ENCODE assay signal across 9 cellular contexts in the genomic region with DNA sequence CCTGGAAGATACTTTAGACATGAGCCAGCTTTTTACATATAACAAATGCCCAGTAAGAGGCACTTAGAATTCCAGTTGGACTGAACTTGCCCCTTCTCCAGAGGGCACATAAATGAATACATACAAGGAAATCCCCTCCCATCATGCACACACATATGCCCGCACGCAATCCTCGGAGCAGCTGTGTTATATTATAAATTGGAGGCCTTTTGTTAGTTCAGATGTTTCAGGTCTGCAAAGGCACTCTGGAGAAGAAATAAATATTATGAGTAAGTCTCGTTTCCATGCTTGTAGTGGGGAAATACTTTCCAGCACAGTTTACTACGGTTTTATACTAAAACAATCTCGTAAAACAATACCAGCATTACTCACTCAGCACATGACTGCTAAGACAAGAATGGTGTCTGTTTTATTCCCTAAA. TPM values are rescaled to one million over a fixed set of nuclear protein-coding genes. Genes with fewer than 3 reads are reported as not detected.
DNase-seq lines count a peak whose midpoint lies in the region; ATAC-seq and TF ChIP-seq lines count a peak whose summit lies in the region.
"Had no signal": no experiment of that assay in that cellular context is flagged by ENCODE, and none has a peak within 500 bp of the region (broad histone marks: within the 10 kb centered on the region; RNA-seq: fewer than 3 reads in every experiment).

No MANE protein-coding gene starts in this region.

- H2AK9ac ChIP-seq in IMR-90 (replicated peaks; ENCODE audit: low read depth, low read length, poor library complexity) = no peak overlapping the region

- peak overlapping the region; percentile 100 for H2BK120ac ChIP-seq in IMR-90 (ENCODE audit: low read depth, low read length)
- H2BK120ac ChIP-seq in mesenchymal stem cell (ENCODE audit: low read depth, low read length) = no peak overlapping the region

- no peaks in the 10 kb centered on the region for H3K9me3 ChIP-seq in IMR-90 (ENCODE audit: control insufficient read depth, insufficient read depth, low read length)
- H3K9me3 ChIP-seq in mesenchymal stem cell (ENCODE audit: control insufficient read depth, low read length) = no peaks in the 10 kb centered on the region
- H3K9me3 ChIP-seq in transverse colon = no peaks in the 10 kb centered on the region

- H2BK12ac ChIP-seq in mesenchymal stem cell (ENCODE audit: low read length in 2 of 2) = no peak overlapping the region

- no peak overlapping the region for H3K18ac ChIP-seq in IMR-90 (ENCODE audit: low read depth, low read length)
- no peak overlapping the region for H3K18ac ChIP-seq in mesenchymal stem cell (ENCODE audit: low read depth in 1 of 2, low read length in 2 of 2)

- peak; percentile 99 for DNase-seq in IMR-90
- DNase-seq in mesenchymal stem cell = peak; percentile 97
- DNase-seq in transverse colon = no peak
- no peak for DNase-seq in NCI-H146 treated with DMSO at 0.1 percent for 48 hours (lab: John Stamatoyannopoulos, UW; ENCODE audit: unreplicated experiment)
- DNase-seq: activated CD8-positive, alpha-beta T cell treated with anti-CD3 and anti-CD28 coated beads, Interleukin-2, amount 10 ng/mL, durations not matched to agents 7 days and 5 days; NCI-H1105 treated with DMSO at 0.1 percent for 48 hours had no signal

- no peaks in the 10 kb centered on the region for H4K20me1 ChIP-seq in IMR-90 (ENCODE audit: insufficient read depth, low read length)

- TF ChIP-seq POLR2A in IMR-90 (IDR thresholded peaks at IDR 0.05; ENCODE audit: low read depth, low read length) = no peak
- TF ChIP-seq POLR2A in transverse colon (IDR thresholded peaks at IDR 0.05) = no peak

- H3K56ac ChIP-seq in IMR-90 (ENCODE audit: extremely low read depth, insufficient read depth, low read length) = peak overlapping the region; percentile 63; the same call in 1 of the 2 replicates

- no peak overlapping the region for H3K23ac ChIP-seq in IMR-90 (ENCODE audit: low read depth, low read length)
- no peak overlapping the region for H3K23ac ChIP-seq in mesenchymal stem cell (ENCODE audit: low read length in 2 of 2)

- no peak for TF ChIP-seq RAD21 in IMR-90 (IDR thresholded peaks at IDR 0.05; ENCODE audit: low read length)

- intact Hi-C loops in IMR-90 (cut with micrococcal nuclease) = loop anchor here (1.0 to 5.0 kb wide), 4 partner anchors 92 to 386 kb away; partner anchors contain the start of gene LPAR1
- intact Hi-C loops in transverse colon (cut with DNase I; ENCODE audit: low total_unique reads) = no loop called here

- H2BK20ac ChIP-seq in IMR-90 (ENCODE audit: low read depth, low read length) = no peak overlapping the region; the same call in 1 of the 2 replicates

- BruUV-seq in IMR-90 (replicated peaks; lab: Mats Ljungman, UMichigan) = no TSS peak

- H3K9me1 ChIP-seq in IMR-90 (ENCODE audit: insufficient read depth, low read length) = peaks cover 15% of the 10 kb centered on the region

- CTCF ChIA-PET in IMR-90 (lab: Yijun Ruan, JAX) = no interaction called here

- H3K14ac ChIP-seq in IMR-90 (replicated peaks; ENCODE audit: low read depth, low read length) (no peak overlapping the region), mesenchymal stem cell (ENCODE audit: low read length in 2 of 2) (no peak overlapping the region)

- H2AK5ac ChIP-seq in IMR-90 (ENCODE audit: low read depth, low read length) = no peak overlapping the region
- no peak overlapping the region for H2AK5ac ChIP-seq in mesenchymal stem cell (ENCODE audit: low read length, severe bottlenecking)

- H4K8ac ChIP-seq in IMR-90 (ENCODE audit: low read depth in 2 of 2, low read length in 2 of 2) (peak overlapping the region in 1 of 2 experiments; percentile 91; a peak in 2 of 4 replicates), mesenchymal stem cell (ENCODE audit: low read length) (no peak overlapping the region)

- POLR2A ChIA-PET in IMR-90 (lab: Charles Lee; ENCODE audit: unreplicated experiment) = interaction anchor here (0.6 to 1.0 kb wide), 2 partner anchors 284 to 384 kb away, joined by 4 to 8 read pairs; no protein-coding TSS in a partner anchor

- ATAC-seq in IMR-90 (ENCODE audit: low read depth) (peak; percentile 75), HG03432 (IDR thresholded peaks at IDR 0.05; ENCODE audit: unreplicated experiment) (no peak), GM21423 (IDR thresholded peaks at IDR 0.05; ENCODE audit: unreplicated experiment) (no peak)
- ATAC-seq: activated CD8-positive, alpha-beta T cell treated with anti-CD3 and anti-CD28 coated beads, Interleukin-2, amount 10 ng/mL, durations not matched to agents 7 days and 5 days had no signal

- no peak overlapping the region for H4K91ac ChIP-seq in IMR-90 (ENCODE audit: insufficient read depth, low read depth, low read length)
- no peak overlapping the region for H4K91ac ChIP-seq in mesenchymal stem cell (ENCODE audit: low read length)

- WGBS in IMR-90 (ENCODE audit: extremely low coverage in 2 of 2, insufficient read length in 1 of 2), 2 experiments = no CpG with 5 or more reads among the region's 6 CpGs
- 4% methylated on average over 3 of the region's 6 CpGs for WGBS in mesenchymal stem cell
- WGBS in transverse colon (ENCODE audit: low coverage in 1 of 2), 2 donors = 42 to 59% methylated on average over 5 to 6 of the region's 6 CpGs

- H3K4ac ChIP-seq in IMR-90 (ENCODE audit: low read depth, low read length) (peak overlapping the region; percentile 49; the same call in 1 of the 2 replicates), mesenchymal stem cell (ENCODE audit: low read depth in 1 of 2, low read length in 2 of 2) (no peak overlapping the region)

- H3K4me1 ChIP-seq in IMR-90 (ENCODE audit: control insufficient read depth, insufficient read depth, low read length) (peaks cover 17% of the 10 kb centered on the region), mesenchymal stem cell (ENCODE audit: control insufficient read depth, insufficient read depth, low read depth, low read length) (peaks cover 2% of the 10 kb centered on the region), transverse colon (peaks cover 0 to 4% (median 0%) of the 10 kb centered on the region in 4 donors)

- H3K36me3 ChIP-seq in IMR-90 (ENCODE audit: control insufficient read depth, insufficient read depth, low read length) (no peaks in the 10 kb centered on the region), mesenchymal stem cell (ENCODE audit: control insufficient read depth in 1 of 2, insufficient read depth in 2 of 2, low read depth in 1 of 2, low read length in 2 of 2) (no peaks in the 10 kb centered on the region), transverse colon (no peaks in the 10 kb centered on the region)

- H3K79me1 ChIP-seq in IMR-90 (ENCODE audit: low read depth in 1 of 2, low read length in 2 of 2) = peaks cover 0 to 22% of the 10 kb centered on the region in 2 experiments; a peak in 2 of 4 replicates
- no peaks in the 10 kb centered on the region for H3K79me1 ChIP-seq in mesenchymal stem cell (replicated peaks; ENCODE audit: low read length, poor library complexity, severe bottlenecking)

- H3K4me2 ChIP-seq in IMR-90 (ENCODE audit: low read depth, low read length) (no peak overlapping the region), mesenchymal stem cell (ENCODE audit: low read length, poor library complexity, severe bottlenecking) (peak overlapping the region; percentile 4)

- in situ Hi-C loops in IMR-90 (cut with MboI; ENCODE audit: low sequenced_read_pairs) = no loop called here
- in situ Hi-C loops in transverse colon (cut with MboI; ENCODE audit: low pct_ligation_motif_present in 1 of 4, low pct_unique_long_range_greater_than_20kb in 1 of 4, low sequenced_read_pairs in 3 of 4) = no loop called here

- TF ChIP-seq CTCF in IMR-90 (conservative IDR thresholded peaks at IDR 0.05; ENCODE audit: low read depth, low read length) = no peak
- TF ChIP-seq CTCF in transverse colon (IDR thresholded peaks at IDR 0.05) = no peak

- H2AFZ ChIP-seq in IMR-90 (replicated peaks; ENCODE audit: low read length, poor library complexity) (no peak overlapping the region), mesenchymal stem cell (ENCODE audit: low read depth, low read length) (no peak overlapping the region)

- no peak for TF ChIP-seq EP300 in transverse colon (IDR thresholded peaks at IDR 0.05; ENCODE audit: low read depth)

- no peak overlapping the region for H4K5ac ChIP-seq in IMR-90 (ENCODE audit: low read depth, low read length)

- no peak overlapping the region for H3K9ac ChIP-seq in IMR-90 (ENCODE audit: low read depth, low read length)
- peak overlapping the region; percentile 83 for H3K9ac ChIP-seq in mesenchymal stem cell (ENCODE audit: low read length)

- dilution Hi-C loops in IMR-90 (cut with HindIII; ENCODE audit: low sequenced_read_pairs, unreplicated experiment) = no loop called here

- H3K4me3 ChIP-seq in IMR-90 (ENCODE audit: insufficient read depth, low read depth, low read length) = no peak overlapping the region
- no peak overlapping the region for H3K4me3 ChIP-seq in mesenchymal stem cell (ENCODE audit: insufficient read depth in 1 of 2, low read depth in 1 of 2, low read length in 2 of 2)
- no peak overlapping the region for H3K4me3 ChIP-seq in transverse colon

- H2BK15ac ChIP-seq in IMR-90 (ENCODE audit: low read depth, low read length) = no peak overlapping the region
- H2BK15ac ChIP-seq in mesenchymal stem cell (ENCODE audit: low read depth, poor library complexity, severe bottlenecking) = no peak overlapping the region

- H2BK5ac ChIP-seq in IMR-90 (ENCODE audit: low read depth, low read length, poor library complexity, severe bottlenecking) (peak overlapping the region; percentile 99), mesenchymal stem cell (ENCODE audit: low read depth, low read length, poor library complexity, severe bottlenecking) (no peak overlapping the region)

- H3K27ac ChIP-seq in IMR-90 (ENCODE audit: insufficient read depth, low read length) (peak overlapping the region; percentile 94; the same call in 1 of the 2 replicates), cingulate gyrus (ENCODE audit: low read depth, low read length) (peak overlapping the region; percentile 78), mesenchymal stem cell (ENCODE audit: low read length, poor library complexity, severe bottlenecking) (no peak overlapping the region), transverse colon (peak overlapping the region; percentile 32 to 55 (median 42))

- H3K27me3 ChIP-seq in IMR-90 (ENCODE audit: control insufficient read depth, insufficient read depth, low read length) (no peaks in the 10 kb centered on the region), mesenchymal stem cell (ENCODE audit: control insufficient read depth in 1 of 2, insufficient read depth in 1 of 2, low read length in 2 of 2) (no peaks in the 10 kb centered on the region), transverse colon (no peaks in the 10 kb centered on the region)

TF ChIP-seq in IMR-90, 13 proteins besides CTCF, POLR2A, EP300 and RAD21 (continues in another document):
- TF ChIP-seq FOS (IDR thresholded peaks at IDR 0.05; ENCODE audit: low read depth, low read length) = peak; percentile 71; the same call in 1 of the 2 replicates
- TF ChIP-seq CEBPB (IDR thresholded peaks at IDR 0.05; ENCODE audit: low read depth, low read length) = peak; percentile 83

RNA-seq across cellular contexts. Expression of gene MUSK, which starts 17.6 kb away (rescaled TPM):
- total RNA-seq in IMR-90 (2012; rRNA removed) (under 0.01 and 0.18 TPM in 2 replicates), transverse colon (1 to 10 TPM in 3 of 4 donors, not detected in 1; 2.2 to 5.6 (median 2.7) TPM)
- 0.07 and 0.19 TPM in 2 replicates for polyA plus RNA-seq in IMR-90 (2012; rRNA removed)
- 0.02 TPM in 1 of 2 replicates, not detected in the other for polyA plus RNA-seq in IMR-90 (2012; cell fraction: cytosol; rRNA removed)
- polyA plus RNA-seq in IMR-90 (2012; cell fraction: nucleus; rRNA removed; ENCODE audit: low replicate concordance) = 0.04 and 0.08 TPM in 2 replicates
- polyA plus RNA-seq in mesenchymal stem cell (2013, experiment 1 of 2) = 1.4 TPM
- 1.3 TPM for polyA plus RNA-seq in mesenchymal stem cell (2013, experiment 2 of 2)
- total RNA-seq: activated CD8-positive, alpha-beta T cell treated with anti-CD3 and anti-CD28 coated beads, Interleukin-2, amount 10 ng/mL, durations not matched to agents 7 days and 5 days had no signal

Comparison
In these comparisons a context has a peak if more than half of its experiments do, and no peak if none do; other contexts are left out.
1. DNase-seq: peak in IMR-90 (single experiment) and mesenchymal stem cell (single experiment); none in transverse colon (single experiment) and NCI-H146 treated with DMSO at 0.1 percent for 48 hours (single experiment).